8 cellular contexts compared by ENCODE assay signal in the genomic region with DNA sequence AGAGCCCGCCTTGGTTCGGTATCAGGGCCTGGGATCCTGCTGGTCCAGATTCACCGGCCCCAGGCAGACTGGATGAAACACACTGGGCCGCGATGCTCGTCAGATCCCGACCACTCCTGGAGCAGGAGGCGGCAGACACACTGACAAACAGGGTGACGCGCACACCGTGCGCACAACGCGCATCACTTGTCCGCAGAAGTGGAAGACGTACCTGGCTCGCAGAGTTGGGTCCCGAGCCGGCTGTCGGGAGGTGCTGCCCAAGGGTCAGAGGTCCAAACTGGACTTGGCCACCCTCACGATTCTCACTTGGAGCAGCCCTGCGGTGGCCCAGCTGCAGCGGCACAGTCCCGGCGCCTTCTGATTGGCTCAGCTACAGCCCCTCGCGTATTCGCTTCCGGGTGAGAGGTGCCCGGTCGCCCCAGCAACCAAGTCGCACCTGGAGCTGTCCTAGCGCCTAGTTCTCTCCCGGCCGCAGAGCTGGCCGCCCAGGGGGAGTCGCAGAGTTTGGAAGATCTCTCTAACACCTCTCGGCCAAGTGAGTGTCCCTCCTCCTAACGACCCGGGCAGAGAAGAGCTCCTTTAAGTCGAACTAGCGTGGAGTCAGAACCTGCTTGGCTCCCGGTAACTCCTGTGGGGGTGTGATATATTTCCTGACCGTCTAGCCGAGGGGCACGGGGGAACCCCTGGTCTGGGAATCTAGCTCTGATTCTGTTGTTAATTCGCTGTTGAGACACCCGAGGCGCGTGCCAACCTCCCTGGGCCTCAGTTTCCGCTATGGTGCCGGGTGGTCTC. TPM values are rescaled to one million over a fixed set of nuclear protein-coding genes. Genes with fewer than 3 reads are reported as not detected.
DNase-seq lines count a peak whose midpoint lies in the region; ATAC-seq, FAIRE-seq and TF ChIP-seq lines count a peak whose summit lies in the region.

TSS of gene DHX57 (minus strand) at position 359 of the 792 bp plus-strand sequence. CDS start 7,529 bp downstream, outside the sequence.
TSS of gene MORN2 (plus strand) at position 401 of the 792 bp plus-strand sequence.

- H3K4me1 Mint-ChIP-seq in progenitor cell of endocrine pancreas (ENCODE audit: low read depth) = peaks cover 18% of the 10 kb centered on the region

- no peak for TF ChIP-seq EP300 in upper lobe of left lung (IDR thresholded peaks at IDR 0.05)

- DNase-seq in GM12892 (ENCODE audit: insufficient read length) (peak; percentile 83), NCI-H1105 treated with DMSO at 0.1 percent for 48 hours (lab: John Stamatoyannopoulos, UW) (peak; percentile 70), SW480 (ENCODE audit: low spot score) (peak; percentile 91), adipocyte (ENCODE audit: low read depth) (peak; percentile 91), left ventricle myocardium inferior (peak; percentile 88), progenitor cell of endocrine pancreas (ENCODE audit: low spot score, unreplicated experiment) (peak; percentile 58), upper lobe of left lung (peak; percentile 94 to 95)

- peak within 1 kb of the TSS; percentile 97 for H3K4me3 Mint-ChIP-seq in progenitor cell of endocrine pancreas (ENCODE audit: low read depth)

- H3K27ac ChIP-seq in left ventricle myocardium inferior (replicated peaks) = peak within 1 kb of the TSS; percentile 57
- peak within 1 kb of the TSS; percentile 32 to 78 (median 64) for H3K27ac ChIP-seq in upper lobe of left lung

- TF ChIP-seq POLR2A in GM12892 (IDR thresholded peaks at IDR 0.05; ENCODE audit: low read depth, low read length) (peak; percentile 63; the same call in 1 of the 2 replicates), upper lobe of left lung (IDR thresholded peaks at IDR 0.05) (peak in 1 of 4 donors; percentile 61)

- 1 to 2% methylated on average over 24 to 27 of the region's 52 CpGs for WGBS in upper lobe of left lung, 2 donors

- peak within 1 kb of the TSS; percentile 97 for H3K27ac Mint-ChIP-seq in progenitor cell of endocrine pancreas

- H3K9me3 ChIP-seq in adipocyte (ENCODE audit: control insufficient read depth, low read length) (no peaks in the 10 kb centered on the region), left ventricle myocardium inferior (replicated peaks) (peaks cover 20% of the 10 kb centered on the region), upper lobe of left lung (no peaks in the 10 kb centered on the region)

- no peaks in the 10 kb centered on the region for H3K27me3 Mint-ChIP-seq in progenitor cell of endocrine pancreas

- peak within 1 kb of the TSS; percentile 90 for H3K9ac ChIP-seq in adipocyte (ENCODE audit: low read length)

- peaks cover 6% of the 10 kb centered on the region for H3K36me3 ChIP-seq in adipocyte (ENCODE audit: control insufficient read depth, insufficient read depth, low read length, severe bottlenecking)
- H3K36me3 ChIP-seq in left ventricle myocardium inferior = peaks cover 6% of the 10 kb centered on the region
- no peaks in the 10 kb centered on the region for H3K36me3 ChIP-seq in upper lobe of left lung

- FAIRE-seq in GM12892 (lab: Jason Lieb, UNC) = peak; percentile 98

- H3K4me1 ChIP-seq in adipocyte (ENCODE audit: control insufficient read depth, insufficient read depth, low read length) (peaks cover 14% of the 10 kb centered on the region), left ventricle myocardium inferior (peaks cover 24% of the 10 kb centered on the region), upper lobe of left lung (peaks cover 14 to 17% (median 15%) of the 10 kb centered on the region in 4 donors)

- TF ChIP-seq CTCF in left ventricle myocardium inferior (IDR thresholded peaks at IDR 0.05; ENCODE audit: borderline replicate concordance) (no peak), progenitor cell of endocrine pancreas (IDR thresholded peaks at IDR 0.05; ENCODE audit: unreplicated experiment) (no peak), upper lobe of left lung (IDR thresholded peaks at IDR 0.05) (no peak)

- H3K9me3 Mint-ChIP-seq in progenitor cell of endocrine pancreas (ENCODE audit: low read depth) = peaks cover 12% of the 10 kb centered on the region

- intact Hi-C loops in left ventricle myocardium inferior (cut with micrococcal nuclease) = no loop called here

- peak within 1 kb of the TSS; percentile 100 for H3K4me3 ChIP-seq in adipocyte (ENCODE audit: low read length)
- peak within 1 kb of the TSS; percentile 81 for H3K4me3 ChIP-seq in left ventricle myocardium inferior
- H3K4me3 ChIP-seq in upper lobe of left lung = peak within 1 kb of the TSS; percentile 72 to 89 (median 80)

- H3K27me3 ChIP-seq in adipocyte (replicated peaks; ENCODE audit: control insufficient read depth, insufficient read depth, low read length) = no peaks in the 10 kb centered on the region
- no peaks in the 10 kb centered on the region for H3K27me3 ChIP-seq in left ventricle myocardium inferior (ENCODE audit: low read depth)
- H3K27me3 ChIP-seq in upper lobe of left lung = no peaks in the 10 kb centered on the region

- ATAC-seq in HG02759 (IDR thresholded peaks at IDR 0.05; ENCODE audit: unreplicated experiment) (peak; percentile 100), upper lobe of left lung (ENCODE audit: low FRiP score in 2 of 2) (peak; percentile 98 to 100)

- H3K36me3 Mint-ChIP-seq in progenitor cell of endocrine pancreas (ENCODE audit: insufficient read depth) = peaks cover 16% of the 10 kb centered on the region

RNA-seq across cellular contexts. Expression of gene DHX57, which starts in this region (rescaled TPM):
- polyA plus RNA-seq in GM12892 (2012; ENCODE audit: missing spikeins) = 10.7 TPM
- total RNA-seq in left ventricle myocardium inferior (8.1 TPM), progenitor cell of endocrine pancreas (30.4 and 36.0 TPM in 2 replicates), upper lobe of left lung (10 to 100 TPM in 5 of 6 donors, 1 to 10 TPM in 1; 8.0 to 45.1 (median 15.3) TPM)

RNA-seq across cellular contexts. Expression of gene MORN2, which starts in this region (rescaled TPM):
- 21.6 TPM for polyA plus RNA-seq in GM12892 (2012; ENCODE audit: missing spikeins)
- total RNA-seq in left ventricle myocardium inferior = 23.9 TPM
- 18.2 and 23.9 TPM in 2 replicates for total RNA-seq in progenitor cell of endocrine pancreas
- total RNA-seq in upper lobe of left lung = 10 to 100 TPM in 4 of 6 donors, 1 to 10 TPM in 2; 6.3 to 36.0 (median 12.1) TPM

Comparison
In these comparisons a context has a peak if more than half of its experiments do, and no peak if none do; other contexts are left out.
1. Peak in every context shown above with its lines: DNase-seq, ATAC-seq, H3K4me3 ChIP-seq and H3K27ac ChIP-seq.